ENCODE assay signal across 4 cellular contexts in genomic region chr11:120689591-120689990, GRCh38.
"Had no signal": no experiment of that assay in that cellular context is flagged by ENCODE, and none has a peak within 500 bp of the region (broad histone marks: within the 10 kb centered on the region; RNA-seq: fewer than 3 reads in every experiment).

No MANE protein-coding gene starts in this region.

- H3K4me3 Mint-ChIP-seq: GM23338, H9 had no signal

- ATAC-seq: GM23338 had no signal

- H3K4me3 ChIP-seq: GM23338 had no signal

- H3K27ac Mint-ChIP-seq: GM23338, H9 had no signal

- DNase-seq: H9, HCEC 1CT, IMR-90 had no signal

- H3K4me1 Mint-ChIP-seq: GM23338, H9 had no signal

- H3K9me3 Mint-ChIP-seq: GM23338, H9 had no signal
